ENCODE assay signal across 9 cellular contexts in genomic region chr13:79631260-79631659, GRCh38.
A peak's percentile ranks its signal among the peaks of the same experiment; 100 is the strongest.
DNase-seq lines count a peak whose midpoint lies in the region; ATAC-seq, FAIRE-seq and TF ChIP-seq lines count a peak whose summit lies in the region.
"Had no signal": no experiment of that assay in that cellular context is flagged by ENCODE, and none has a peak within 500 bp of the region (broad histone marks: within the 10 kb centered on the region; RNA-seq: fewer than 3 reads in every experiment).

No MANE protein-coding gene starts in this region.

- H3K36me3 Mint-ChIP-seq in progenitor cell of endocrine pancreas (ENCODE audit: insufficient read depth) (no peaks in the 10 kb centered on the region), T-helper 17 cell (ENCODE audit: low read depth) (no peaks in the 10 kb centered on the region)

- H3K27ac Mint-ChIP-seq in progenitor cell of endocrine pancreas (no peak overlapping the region), T-helper 17 cell (no peak overlapping the region)

- no peaks in the 10 kb centered on the region for H3K36me3 ChIP-seq in OCI-LY3 (replicated peaks; ENCODE audit: low read depth, low read length)

- no peaks in the 10 kb centered on the region for H3K27me3 ChIP-seq in OCI-LY3 (ENCODE audit: low read depth, low read length)

- peaks cover 1% of the 10 kb centered on the region for H3K4me1 ChIP-seq in OCI-LY3 (ENCODE audit: low read length)

- H3K9me3 Mint-ChIP-seq in progenitor cell of endocrine pancreas (ENCODE audit: low read depth): peaks cover 9% of the 10 kb centered on the region

- H4K20me1 ChIP-seq in OCI-LY3 (ENCODE audit: insufficient read depth, low read length): no peaks in the 10 kb centered on the region

- peak; percentile 22; the same call in 1 of the 2 replicates for TF ChIP-seq CTCF in OCI-LY3 (IDR thresholded peaks at IDR 0.05; ENCODE audit: low read depth, low read length)
- peak; percentile 16 for TF ChIP-seq CTCF in progenitor cell of endocrine pancreas (IDR thresholded peaks at IDR 0.05; ENCODE audit: unreplicated experiment)

- no peak overlapping the region for H3K4me2 ChIP-seq in OCI-LY3 (ENCODE audit: low read length)

- H3K27ac ChIP-seq in OCI-LY3 (ENCODE audit: low read length): no peak overlapping the region

- ATAC-seq in esophagus mucosa (peak; percentile 95), HG03139 (IDR thresholded peaks at IDR 0.05; ENCODE audit: unreplicated experiment) (no peak), HG03175 (IDR thresholded peaks at IDR 0.05; ENCODE audit: unreplicated experiment) (no peak), T-helper 17 cell (no peak)

- peak; percentile 78 for DNase-seq in GM04504 (ENCODE audit: low read depth)
- DNase-seq in progenitor cell of endocrine pancreas (ENCODE audit: low spot score, unreplicated experiment): no peak
- DNase-seq in GM19239 (ENCODE audit: insufficient read length, low spot score): no peak
- no peak for DNase-seq in T-helper 17 cell
- DNase-seq: NCI-H2029 had no signal

- H3K79me2 ChIP-seq in OCI-LY3 (ENCODE audit: low read length): no peaks in the 10 kb centered on the region

- no peak overlapping the region for H3K4me3 Mint-ChIP-seq in progenitor cell of endocrine pancreas (ENCODE audit: low read depth)
- no peak overlapping the region for H3K4me3 Mint-ChIP-seq in T-helper 17 cell

- no peak for FAIRE-seq in GM19239 (lab: Jason Lieb, UNC)

- H3K4me1 Mint-ChIP-seq in progenitor cell of endocrine pancreas (ENCODE audit: low read depth) (peaks cover 3% of the 10 kb centered on the region), T-helper 17 cell (peaks cover 2% of the 10 kb centered on the region)

- H2AFZ ChIP-seq in OCI-LY3 (ENCODE audit: low read depth, low read length): no peak overlapping the region

- H3K9ac ChIP-seq in OCI-LY3 (ENCODE audit: low read length): no peak overlapping the region

- H3K4me3 ChIP-seq in OCI-LY3 (ENCODE audit: low read length): no peak overlapping the region

- H3K27me3 Mint-ChIP-seq in progenitor cell of endocrine pancreas (no peaks in the 10 kb centered on the region), T-helper 17 cell (peaks cover 8% of the 10 kb centered on the region)

- H3K9me3 ChIP-seq in OCI-LY3 (ENCODE audit: insufficient read depth, low read length) (no peaks in the 10 kb centered on the region), T-helper 17 cell (ENCODE audit: control insufficient read depth, low read length, poor library complexity, severe bottlenecking) (no peaks in the 10 kb centered on the region)
